Comparison of ENCODE assay signal across 27 cellular contexts in genomic region chr2:79910643-79911042, GRCh38.
DNase-seq lines count a peak whose midpoint lies in the region; TF ChIP-seq lines count a peak whose summit lies in the region.
"Had no signal": no experiment of that assay in that cellular context is flagged by ENCODE, and none has a peak within 500 bp of the region (broad histone marks: within the 10 kb centered on the region; RNA-seq: fewer than 3 reads in every experiment).

No MANE protein-coding gene starts in this region.

- DNase-seq in EH (ENCODE audit: low read depth) = peak; percentile 0
- DNase-seq in OCI-M1 (lab: John Stamatoyannopoulos, UW) = peak; percentile 1
- peak; percentile 9 for DNase-seq in iPS DF 4.7 (ENCODE audit: extremely low read depth, low spot score)
- DNase-seq in smooth muscle cell (lab: John Stamatoyannopoulos, UW; ENCODE audit: unreplicated experiment) = no peak
- DNase-seq in SKM-1 (lab: John Stamatoyannopoulos, UW; ENCODE audit: unreplicated experiment) = no peak
- DNase-seq in Karpas-422 = no peak
- no peak for DNase-seq in activated naive CD4-positive, alpha-beta T cell treated with anti-CD3 and anti-CD28 coated beads for 36 hours
- DNase-seq: activated CD4-positive, alpha-beta T cell treated with anti-CD3 and anti-CD28 coated beads for 1 hour; activated CD8-positive, alpha-beta T cell treated with anti-CD3 and anti-CD28 coated beads, Interleukin-2, amount 10 ng/mL, durations not matched to agents 7 days and 5 days; activated effector memory CD4-positive, alpha-beta T cell treated with Interleukin-2 at 50 U/mL for 16 hours; activated T-cell treated with anti-CD3 and anti-CD28 coated beads for 4 hours; CD4-positive, alpha-beta memory T cell; cortex of kidney; DMS153; foreskin keratinocyte; immature natural killer cell; left lung; naive thymus-derived CD8-positive, alpha-beta T cell; NCI-H1105 treated with DMSO at 0.1 percent for 48 hours; NCI-H2029; NCI-H526; stimulated activated CD4-positive, alpha-beta T cell treated with anti-CD3 and anti-CD28 coated beads, Interleukin-1b, Interleukin-23, amount 100 ng/mL, for 48 hours; upper lobe of left lung had no signal

- no peaks in the 10 kb centered on the region for H3K9me2 ChIP-seq in Karpas-422 (replicated peaks; ENCODE audit: insufficient read depth, low read length)

- intact Hi-C loops in activated naive CD4-positive, alpha-beta T cell treated with anti-CD3 and anti-CD28 coated beads for 36 hours (cut with micrococcal nuclease) = no loop called here

- no peaks in the 10 kb centered on the region for H3K36me3 Mint-ChIP-seq in activated naive CD4-positive, alpha-beta T cell treated with anti-CD3 and anti-CD28 coated beads for 36 hours (ENCODE audit: low read depth)
- H3K36me3 Mint-ChIP-seq: CD4-positive, alpha-beta memory T cell; mesothelial cell of epicardium; naive thymus-derived CD8-positive, alpha-beta T cell had no signal

- H3K4me2 ChIP-seq in smooth muscle cell = no peak overlapping the region
- no peak overlapping the region for H3K4me2 ChIP-seq in Karpas-422 (ENCODE audit: low read depth, low read length, poor library complexity, severe bottlenecking)

- H3K27ac Mint-ChIP-seq in activated naive CD4-positive, alpha-beta T cell treated with anti-CD3 and anti-CD28 coated beads for 36 hours = no peak overlapping the region
- H3K27ac Mint-ChIP-seq: activated CD8-positive, alpha-beta T cell treated with anti-CD3 and anti-CD28 coated beads, Interleukin-2, amount 10 ng/mL, durations not matched to agents 7 days and 5 days; CD4-positive, alpha-beta memory T cell; immature natural killer cell; mesothelial cell of epicardium; naive thymus-derived CD8-positive, alpha-beta T cell had no signal

- H2AFZ ChIP-seq in smooth muscle cell (ENCODE audit: low read depth) (no peak overlapping the region), Karpas-422 (ENCODE audit: low read length) (no peak overlapping the region)

- H3K9me3 Mint-ChIP-seq in activated naive CD4-positive, alpha-beta T cell treated with anti-CD3 and anti-CD28 coated beads for 36 hours = no peaks in the 10 kb centered on the region

- H3K4me1 ChIP-seq in smooth muscle cell (ENCODE audit: low read depth) (peaks cover 6% of the 10 kb centered on the region), Karpas-422 (ENCODE audit: low read length) (no peaks in the 10 kb centered on the region)
- H3K4me1 ChIP-seq: esophagus muscularis mucosa, foreskin keratinocyte, left lung, SJCRH30, upper lobe of left lung had no signal

- WGBS in smooth muscle cell (ENCODE audit: low lambda C conversion rate) = 67% methylated on average over 1 of the region's 1 CpG

- H3F3A ChIP-seq in smooth muscle cell (ENCODE audit: low read depth) = no peaks in the 10 kb centered on the region

- H3K9ac ChIP-seq in smooth muscle cell (ENCODE audit: low read depth) (no peak overlapping the region), Karpas-422 (ENCODE audit: low read length) (no peak overlapping the region)

- no peaks in the 10 kb centered on the region for H3K36me3 ChIP-seq in smooth muscle cell (ENCODE audit: low read depth)
- no peaks in the 10 kb centered on the region for H3K36me3 ChIP-seq in Karpas-422 (ENCODE audit: insufficient read depth, low read length)
- H3K36me3 ChIP-seq: esophagus muscularis mucosa, left lung, SJCRH30, upper lobe of left lung had no signal

- TF ChIP-seq CTCF in smooth muscle cell (IDR thresholded peaks at IDR 0.05; ENCODE audit: borderline replicate concordance, insufficient read depth, poor library complexity, severe bottlenecking) = peak; percentile 9

- H3K4me3 Mint-ChIP-seq in activated naive CD4-positive, alpha-beta T cell treated with anti-CD3 and anti-CD28 coated beads for 36 hours = no peak overlapping the region
- H3K4me3 Mint-ChIP-seq: activated CD8-positive, alpha-beta T cell treated with anti-CD3 and anti-CD28 coated beads, Interleukin-2, amount 10 ng/mL, durations not matched to agents 7 days and 5 days; CD4-positive, alpha-beta memory T cell; immature natural killer cell; mesothelial cell of epicardium; naive thymus-derived CD8-positive, alpha-beta T cell had no signal

- H3K9me3 ChIP-seq in smooth muscle cell (replicated peaks; ENCODE audit: low read depth) = no peaks in the 10 kb centered on the region
- H3K9me3 ChIP-seq in Karpas-422 (ENCODE audit: low read length) = no peaks in the 10 kb centered on the region
- H3K9me3 ChIP-seq: esophagus muscularis mucosa, left lung, SJCRH30, upper lobe of left lung had no signal

- no peaks in the 10 kb centered on the region for H3K4me1 Mint-ChIP-seq in activated naive CD4-positive, alpha-beta T cell treated with anti-CD3 and anti-CD28 coated beads for 36 hours (ENCODE audit: low read depth)
- H3K4me1 Mint-ChIP-seq: CD4-positive, alpha-beta memory T cell; immature natural killer cell; naive thymus-derived CD8-positive, alpha-beta T cell had no signal

- CTCF ChIA-PET in activated naive CD4-positive, alpha-beta T cell treated with anti-CD3 and anti-CD28 coated beads for 36 hours (lab: Charles Lee) = no interaction called here

- no peaks in the 10 kb centered on the region for H3K79me2 ChIP-seq in smooth muscle cell (ENCODE audit: low read depth)
- no peaks in the 10 kb centered on the region for H3K79me2 ChIP-seq in Karpas-422 (ENCODE audit: low read length)

- H3K27me3 ChIP-seq in smooth muscle cell (ENCODE audit: low read depth) = peaks cover 19% of the 10 kb centered on the region
- no peaks in the 10 kb centered on the region for H3K27me3 ChIP-seq in Karpas-422 (ENCODE audit: low read length)
- H3K27me3 ChIP-seq: foreskin keratinocyte, left lung, upper lobe of left lung had no signal

- no peak overlapping the region for H3K27ac ChIP-seq in smooth muscle cell (ENCODE audit: low read depth)
- H3K27ac ChIP-seq in Karpas-422 (ENCODE audit: low read length) = no peak overlapping the region
- H3K27ac ChIP-seq: esophagus muscularis mucosa, foreskin keratinocyte, left lung, SJCRH30, skin epidermis, upper lobe of left lung had no signal

- H3K4me3 ChIP-seq in smooth muscle cell (no peak overlapping the region), Karpas-422 (ENCODE audit: low read length) (no peak overlapping the region)
- H3K4me3 ChIP-seq: esophagus muscularis mucosa, left lung, SJCRH30, skin epidermis, upper lobe of left lung had no signal

- peaks cover 4% of the 10 kb centered on the region for H3K27me3 Mint-ChIP-seq in activated naive CD4-positive, alpha-beta T cell treated with anti-CD3 and anti-CD28 coated beads for 36 hours (ENCODE audit: low read depth)
- H3K27me3 Mint-ChIP-seq: CD4-positive, alpha-beta memory T cell had no signal

- H4K20me1 ChIP-seq in smooth muscle cell (ENCODE audit: low read depth) = no peaks in the 10 kb centered on the region
- H4K20me1 ChIP-seq in Karpas-422 (ENCODE audit: insufficient read depth, low read depth, low read length) = no peaks in the 10 kb centered on the region

Comparison
In these comparisons a context has a peak if more than half of its experiments do, and no peak if none do; other contexts are left out.
1. DNase-seq: peak in EH (single experiment), OCI-M1 (single experiment) and iPS DF 4.7 (single experiment); none in smooth muscle cell (single experiment), SKM-1 (single experiment), Karpas-422 (single experiment) and activated naive CD4-positive, alpha-beta T cell treated with anti-CD3 and anti-CD28 coated beads for 36 hours (single experiment).